8 cellular contexts compared by ENCODE assay signal in the genomic region with DNA sequence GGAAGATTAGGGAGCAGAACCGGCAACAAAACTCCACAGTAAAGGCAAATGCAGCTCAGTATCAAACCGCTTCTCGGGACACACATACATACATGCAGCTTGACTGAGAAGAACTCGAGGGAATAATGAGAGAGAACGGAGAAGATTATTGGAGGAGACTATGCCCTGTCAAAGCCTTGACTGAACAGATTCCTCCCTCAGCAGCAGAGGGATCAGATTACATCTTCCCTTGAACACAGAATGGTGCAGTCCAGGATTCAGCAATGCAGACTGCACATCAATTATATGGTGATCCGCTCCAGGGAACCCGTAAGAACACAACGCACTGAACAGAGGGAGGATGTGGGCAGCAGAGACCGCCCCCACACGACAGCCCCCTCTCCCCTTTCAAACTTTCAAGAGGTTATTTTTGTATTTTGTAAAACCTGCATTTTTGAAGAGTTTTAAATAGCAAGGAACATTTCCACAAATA.
DNase-seq lines count a peak whose midpoint lies in the region; ATAC-seq and TF ChIP-seq lines count a peak whose summit lies in the region.

No MANE protein-coding gene starts in this region.

- H3K4me1 Mint-ChIP-seq in endothelial cell (ENCODE audit: unreplicated experiment) (peaks cover 2% of the 10 kb centered on the region), natural killer cell (peaks cover 0 to 17% of the 10 kb centered on the region in 2 donors)

- H3K9me3 Mint-ChIP-seq in endothelial cell (ENCODE audit: unreplicated experiment) (no peaks in the 10 kb centered on the region), natural killer cell (no peaks in the 10 kb centered on the region)

- H3K36me3 Mint-ChIP-seq in endothelial cell (ENCODE audit: low read depth, unreplicated experiment), result no peaks in the 10 kb centered on the region
- H3K36me3 Mint-ChIP-seq in natural killer cell, result no peaks in the 10 kb centered on the region

- TF ChIP-seq POLR2A in upper lobe of left lung (IDR thresholded peaks at IDR 0.05), result peak in 3 of 4 donors; percentile 13 to 35 (median 26)

- peak; percentile 72 for ATAC-seq in GM21723 (IDR thresholded peaks at IDR 0.05; ENCODE audit: unreplicated experiment)
- peak; percentile 93 to 99 for ATAC-seq in upper lobe of left lung (ENCODE audit: low FRiP score in 2 of 2)
- no peak for ATAC-seq in natural killer cell

- DNase-seq in Daoy (ENCODE audit: low read depth) (peak; percentile 76), LNCaP clone FGC (ENCODE audit: low read depth) (peak; percentile 96), SJSA1 (ENCODE audit: low read depth in 1 of 2, low spot score in 2 of 2) (peak; percentile 43 to 53), endothelial cell (ENCODE audit: low spot score) (peak; percentile 30), midbrain (lab: John Stamatoyannopoulos, UW) (peak; percentile 51), upper lobe of left lung (peak in 1 of 2 donors; percentile 30), natural killer cell (no peak)

- TF ChIP-seq CTCF in LNCaP clone FGC (IDR thresholded peaks at IDR 0.05; ENCODE audit: control insufficient read depth, extremely low read depth, insufficient read depth) (no peak), endothelial cell (IDR thresholded peaks at IDR 0.05; ENCODE audit: unreplicated experiment) (no peak), upper lobe of left lung (IDR thresholded peaks at IDR 0.05) (no peak), natural killer cell (IDR thresholded peaks at IDR 0.05) (no peak)

- H3K27me3 Mint-ChIP-seq in endothelial cell (ENCODE audit: unreplicated experiment) (no peaks in the 10 kb centered on the region), natural killer cell (ENCODE audit: low read depth in 2 of 2) (no peaks in the 10 kb centered on the region)

- H3K27ac Mint-ChIP-seq in endothelial cell (ENCODE audit: unreplicated experiment), result peak overlapping the region; percentile 53
- no peak overlapping the region for H3K27ac Mint-ChIP-seq in natural killer cell

- H3K9me3 ChIP-seq in SJSA1 (replicated peaks) (no peaks in the 10 kb centered on the region), upper lobe of left lung (no peaks in the 10 kb centered on the region)

- H3K4me1 ChIP-seq in SJSA1 (replicated peaks) (peaks cover 4% of the 10 kb centered on the region; the same call in 1 of the 2 replicates), upper lobe of left lung (peaks cover 0 to 5% (median 4%) of the 10 kb centered on the region in 4 donors)

- WGBS in upper lobe of left lung, 2 donors, result 43 to 44% methylated on average over 10 of the region's 10 CpGs

- intact Hi-C loops in natural killer cell (cut with micrococcal nuclease), result no loop called here

- no peak overlapping the region for H3K27ac ChIP-seq in SJSA1
- peak overlapping the region in 3 of 4 donors; percentile 33 to 58 (median 36) for H3K27ac ChIP-seq in upper lobe of left lung

- H3K27me3 ChIP-seq in SJSA1 (replicated peaks), result no peaks in the 10 kb centered on the region
- no peaks in the 10 kb centered on the region for H3K27me3 ChIP-seq in upper lobe of left lung

- H3K4me3 ChIP-seq in LNCaP clone FGC (ENCODE audit: low read depth, low read length) (peak overlapping the region; percentile 54), SJSA1 (peak overlapping the region; percentile 22), upper lobe of left lung (peak overlapping the region; percentile 3 to 35 (median 28))

- H3K36me3 ChIP-seq in SJSA1, result no peaks in the 10 kb centered on the region
- H3K36me3 ChIP-seq in upper lobe of left lung, result no peaks in the 10 kb centered on the region

- peak overlapping the region; percentile 25 for H3K4me3 Mint-ChIP-seq in endothelial cell (ENCODE audit: unreplicated experiment)
- no peak overlapping the region for H3K4me3 Mint-ChIP-seq in natural killer cell

- no peak for TF ChIP-seq EP300 in upper lobe of left lung (IDR thresholded peaks at IDR 0.05)

Comparison
In these comparisons a context has a peak if more than half of its experiments do, and no peak if none do; other contexts are left out.
1. ATAC-seq: peak in GM21723 (single experiment) and upper lobe of left lung (2 of 2); none in natural killer cell (0 of 3).
2. Peak in every context shown above with its lines, with median percentiles within 50 percentile points of each other: H3K4me3 ChIP-seq.